Comparison of ENCODE assay signal across 8 cellular contexts in genomic region chr2:219499058-219499307, GRCh38. TPM values are rescaled to one million over a fixed set of nuclear protein-coding genes. Genes with fewer than 3 reads are reported as not detected.
DNase-seq lines count a peak whose midpoint lies in the region; ATAC-seq, FAIRE-seq and TF ChIP-seq lines count a peak whose summit lies in the region.

No MANE protein-coding gene starts in this region.

- BruUV-seq in Calu3 (replicated peaks; lab: Mats Ljungman, UMichigan): no TSS peak
- no TSS peak for BruUV-seq in endothelial cell of umbilical vein (replicated peaks; lab: Mats Ljungman, UMichigan)

- H3K27ac Mint-ChIP-seq in Calu3 (ENCODE audit: unreplicated experiment) (peak overlapping the region; percentile 97), osteocyte (ENCODE audit: unreplicated experiment) (peak overlapping the region; percentile 99)

- no peak for ATAC-seq in HG03342 (IDR thresholded peaks at IDR 0.05; ENCODE audit: unreplicated experiment)
- no peak for ATAC-seq in HG02884 (IDR thresholded peaks at IDR 0.05; ENCODE audit: unreplicated experiment)
- no peak for ATAC-seq in activated CD4-positive, CD25-positive, alpha-beta regulatory T cell treated with anti-CD3 and anti-CD28 coated beads, Interleukin-2, amount 50 U/mL, for 24 hours

- TF ChIP-seq POLR2A in endothelial cell of umbilical vein (IDR thresholded peaks at IDR 0.05; ENCODE audit: low read depth, low read length): no peak

- DNase-seq in Calu3 (no peak), endothelial cell of umbilical vein (ENCODE audit: low read depth, low spot score) (no peak), osteocyte (ENCODE audit: extremely low spot score, unreplicated experiment) (no peak), NCI-H1930 (lab: John Stamatoyannopoulos, UW) (no peak)

- H3K27ac ChIP-seq in OCI-LY1 (ENCODE audit: low read depth, low read length, poor library complexity, severe bottlenecking) (no peak overlapping the region), endothelial cell of umbilical vein (ENCODE audit: insufficient read depth, low read depth, low read length) (peak overlapping the region; percentile 66)

- H3K9me2 ChIP-seq in OCI-LY1 (ENCODE audit: low read depth, low read length): no peaks in the 10 kb centered on the region

- H3K36me3 Mint-ChIP-seq in Calu3 (ENCODE audit: insufficient read depth, unreplicated experiment) (peaks cover 38% of the 10 kb centered on the region), osteocyte (ENCODE audit: unreplicated experiment) (peaks cover 7% of the 10 kb centered on the region)

- no peaks in the 10 kb centered on the region for H4K20me1 ChIP-seq in OCI-LY1 (ENCODE audit: insufficient read depth, low read length)
- no peaks in the 10 kb centered on the region for H4K20me1 ChIP-seq in endothelial cell of umbilical vein (replicated peaks; ENCODE audit: control insufficient read depth, extremely low read depth, insufficient read depth, low read length)

- H3K27me3 ChIP-seq in OCI-LY1 (ENCODE audit: insufficient read depth, low read length): no peaks in the 10 kb centered on the region
- peaks cover 29 to 34% of the 10 kb centered on the region in 2 experiments for H3K27me3 ChIP-seq in endothelial cell of umbilical vein (ENCODE audit: control insufficient read depth in 2 of 2, insufficient read depth in 2 of 2, low read length in 2 of 2)

- no peak for FAIRE-seq in endothelial cell of umbilical vein (lab: Jason Lieb, UNC)

- POLR2A ChIA-PET in endothelial cell of umbilical vein (lab: Charles Lee): interaction anchor here (1.2 to 2.6 kb wide), 5 partner anchors 9 to 95 kb away, joined by 3 to 20 read pairs (median 5); no protein-coding TSS in a partner anchor

- CTCF ChIA-PET in Calu3 (lab: Charles Lee): interaction anchor here (0.8 to 2.6 kb wide), 11 partner anchors 10 to 58 kb away, joined by 3 to 35 read pairs (median 5); no protein-coding TSS in a partner anchor
- CTCF ChIA-PET in endothelial cell of umbilical vein (lab: Charles Lee): interaction anchor here (0.6 to 19.9 kb wide), 10 partner anchors 9 to 111 kb away, joined by 3 to 731 read pairs (median 8); partner anchors contain the start of genes CHPF, DNPEP and TMEM198

- intact Hi-C loops in Calu3 (cut with micrococcal nuclease; ENCODE audit: unreplicated experiment): no loop called here
- intact Hi-C loops in endothelial cell of umbilical vein (cut with micrococcal nuclease): no loop called here

- no peaks in the 10 kb centered on the region for H3F3A ChIP-seq in OCI-LY1 (ENCODE audit: insufficient read depth, low read length)

- no peaks in the 10 kb centered on the region for H3K9me3 Mint-ChIP-seq in Calu3 (ENCODE audit: low read depth, unreplicated experiment)
- H3K9me3 Mint-ChIP-seq in osteocyte (ENCODE audit: unreplicated experiment): no peaks in the 10 kb centered on the region

- H2AFZ ChIP-seq in OCI-LY1 (ENCODE audit: low read length) (no peak overlapping the region), endothelial cell of umbilical vein (ENCODE audit: low read depth, low read length) (peak overlapping the region; percentile 73)

- H3K9me1 ChIP-seq in endothelial cell of umbilical vein (replicated peaks; ENCODE audit: control insufficient read depth, extremely low read depth, insufficient read depth, low read length): no peaks in the 10 kb centered on the region

- peak overlapping the region; percentile 69 for H3K4me3 ChIP-seq in OCI-LY1 (ENCODE audit: low read depth, low read length, poor library complexity, severe bottlenecking)
- peak overlapping the region; percentile 72 to 87 (median 76) for H3K4me3 ChIP-seq in endothelial cell of umbilical vein (replicated peaks in 1 of 3; ENCODE audit: insufficient read depth in 1 of 3, low read depth in 1 of 3, low read length in 3 of 3)

- H3K9ac ChIP-seq in OCI-LY1 (ENCODE audit: low read length) (peak overlapping the region; percentile 77), endothelial cell of umbilical vein (replicated peaks; ENCODE audit: extremely low read depth, insufficient read depth, low read length) (peak overlapping the region; percentile 97)

- H3K9me3 ChIP-seq in OCI-LY1 (ENCODE audit: low read length) (no peaks in the 10 kb centered on the region), endothelial cell of umbilical vein (replicated peaks; ENCODE audit: control insufficient read depth, insufficient read depth, low read length) (no peaks in the 10 kb centered on the region)

- H3K79me2 ChIP-seq in OCI-LY1 (ENCODE audit: insufficient read depth, low read length) (no peaks in the 10 kb centered on the region), endothelial cell of umbilical vein (ENCODE audit: control insufficient read depth, insufficient read depth, low read length) (no peaks in the 10 kb centered on the region)

- H3K36me3 ChIP-seq in OCI-LY1 (ENCODE audit: insufficient read depth, low read length): no peaks in the 10 kb centered on the region
- peaks cover 0 to 7% of the 10 kb centered on the region in 2 experiments for H3K36me3 ChIP-seq in endothelial cell of umbilical vein (ENCODE audit: control insufficient read depth in 2 of 2, extremely low read depth in 1 of 2, insufficient read depth in 2 of 2, low read length in 2 of 2)

- dilution Hi-C loops in endothelial cell of umbilical vein (cut with MboI; ENCODE audit: extremely low pct_ligation_motif_present, low sequenced_read_pairs): no loop called here

- TF ChIP-seq CTCF in Calu3 (IDR thresholded peaks at IDR 0.05; ENCODE audit: unreplicated experiment): no peak
- no peak for TF ChIP-seq CTCF in OCI-LY1 (IDR thresholded peaks at IDR 0.05; ENCODE audit: low read length)
- no peak for TF ChIP-seq CTCF in endothelial cell of umbilical vein (IDR thresholded peaks at IDR 0.05; ENCODE audit: extremely low read depth in 1 of 2, insufficient read depth in 1 of 2, low read depth in 1 of 2, low read length in 2 of 2)
- no peak for TF ChIP-seq CTCF in osteocyte (IDR thresholded peaks at IDR 0.05)

- H3K27me3 Mint-ChIP-seq in Calu3 (ENCODE audit: unreplicated experiment): peaks cover 16% of the 10 kb centered on the region
- no peaks in the 10 kb centered on the region for H3K27me3 Mint-ChIP-seq in osteocyte (ENCODE audit: unreplicated experiment)

- peak overlapping the region; percentile 90 for H3K4me3 Mint-ChIP-seq in Calu3 (ENCODE audit: low read depth, unreplicated experiment)
- peak overlapping the region; percentile 97 for H3K4me3 Mint-ChIP-seq in osteocyte (ENCODE audit: unreplicated experiment)

- H3K4me1 Mint-ChIP-seq in Calu3 (ENCODE audit: low read depth, unreplicated experiment) (peaks cover 23% of the 10 kb centered on the region), osteocyte (ENCODE audit: unreplicated experiment) (peaks cover 25% of the 10 kb centered on the region)

- H3K4me1 ChIP-seq in OCI-LY1 (ENCODE audit: insufficient read depth, low read length, severe bottlenecking) (peaks cover 22% of the 10 kb centered on the region), endothelial cell of umbilical vein (ENCODE audit: control insufficient read depth, extremely low read depth, insufficient read depth, low read length) (peaks cover 12% of the 10 kb centered on the region)

- H3K4me2 ChIP-seq in OCI-LY1 (ENCODE audit: low read length) (peak overlapping the region; percentile 95), endothelial cell of umbilical vein (ENCODE audit: insufficient read depth, low read length) (peak overlapping the region; percentile 82)

RNA-seq across cellular contexts. Expression of gene GMPPA, which starts 0.3 kb away (rescaled TPM):
- total RNA-seq in Calu3 (2022) (53.0 and 59.4 TPM in 2 replicates), endothelial cell of umbilical vein (34.1 and 39.1 TPM in 2 replicates), osteocyte (41.4 and 42.5 TPM in 2 replicates)
- polyA plus RNA-seq in endothelial cell of umbilical vein: 104 and 126 TPM in 2 replicates
- 56.3 and 59.4 TPM in 2 replicates for polyA plus RNA-seq in endothelial cell of umbilical vein (2011; cell fraction: cytosol; rRNA removed)
- polyA plus RNA-seq in endothelial cell of umbilical vein (2011; cell fraction: nucleus; rRNA removed): 114 and 130 TPM in 2 replicates
- polyA plus RNA-seq in endothelial cell of umbilical vein (2012): 45.4 and 47.2 TPM in 2 replicates
- polyA minus RNA-seq in endothelial cell of umbilical vein: 68.7 and 80.4 TPM in 2 replicates
- 21.7 TPM for polyA minus RNA-seq in endothelial cell of umbilical vein (2011; cell fraction: cytosol; rRNA and poly(A)+ RNA removed)
- polyA minus RNA-seq in endothelial cell of umbilical vein (2011; cell fraction: nucleus; rRNA and poly(A)+ RNA removed): 17.2 and 32.6 TPM in 2 replicates

RNA-seq across cellular contexts. Expression of gene ASIC4, which starts 15.3 kb away (rescaled TPM):
- total RNA-seq in Calu3 (2022): 0.17 TPM in 1 of 2 replicates, not detected in the other
- total RNA-seq in endothelial cell of umbilical vein: not detected in 2 replicates
- not detected in 2 replicates for polyA plus RNA-seq in endothelial cell of umbilical vein
- not detected in 2 replicates for polyA plus RNA-seq in endothelial cell of umbilical vein (2011; cell fraction: cytosol; rRNA removed)
- polyA plus RNA-seq in endothelial cell of umbilical vein (2011; cell fraction: nucleus; rRNA removed): 0.05 TPM in 1 of 2 replicates, not detected in the other
- polyA plus RNA-seq in endothelial cell of umbilical vein (2012): not detected in 2 replicates
- polyA minus RNA-seq in endothelial cell of umbilical vein: 0.08 and 0.83 TPM in 2 replicates
- polyA minus RNA-seq in endothelial cell of umbilical vein (2011; cell fraction: cytosol; rRNA and poly(A)+ RNA removed): not detected
- polyA minus RNA-seq in endothelial cell of umbilical vein (2011; cell fraction: nucleus; rRNA and poly(A)+ RNA removed): 0.14 TPM in 1 of 2 replicates, not detected in the other
- 0.11 and 0.13 TPM in 2 replicates for total RNA-seq in osteocyte

RNA-seq across cellular contexts. Expression of gene CHPF, which starts 44.6 kb away (rescaled TPM):
- 139 and 141 TPM in 2 replicates for total RNA-seq in Calu3 (2022)
- total RNA-seq in endothelial cell of umbilical vein: 0.24 and 0.30 TPM in 2 replicates
- polyA plus RNA-seq in endothelial cell of umbilical vein: 0.32 and 0.72 TPM in 2 replicates
- 0.21 and 0.25 TPM in 2 replicates for polyA plus RNA-seq in endothelial cell of umbilical vein (2011; cell fraction: cytosol; rRNA removed)
- polyA plus RNA-seq in endothelial cell of umbilical vein (2011; cell fraction: nucleus; rRNA removed): 0.10 and 0.16 TPM in 2 replicates
- 0.46 and 2.0 TPM in 2 replicates for polyA plus RNA-seq in endothelial cell of umbilical vein (2012)
- polyA minus RNA-seq in endothelial cell of umbilical vein: 0.24 and 0.36 TPM in 2 replicates
- polyA minus RNA-seq in endothelial cell of umbilical vein (2011; cell fraction: cytosol; rRNA and poly(A)+ RNA removed): 27.1 TPM
- polyA minus RNA-seq in endothelial cell of umbilical vein (2011; cell fraction: nucleus; rRNA and poly(A)+ RNA removed): 0.24 TPM in 1 of 2 replicates, not detected in the other
- 144 and 151 TPM in 2 replicates for total RNA-seq in osteocyte

RNA-seq across cellular contexts. Expression of gene TMEM198, which starts 44.8 kb away (rescaled TPM):
- 5.2 and 5.9 TPM in 2 replicates for total RNA-seq in Calu3 (2022)
- total RNA-seq in endothelial cell of umbilical vein: not detected in 2 replicates
- not detected in 2 replicates for polyA plus RNA-seq in endothelial cell of umbilical vein
- polyA plus RNA-seq in endothelial cell of umbilical vein (2011; cell fraction: cytosol; rRNA removed): not detected in 2 replicates
- not detected in 2 replicates for polyA plus RNA-seq in endothelial cell of umbilical vein (2011; cell fraction: nucleus; rRNA removed)
- polyA plus RNA-seq in endothelial cell of umbilical vein (2012): not detected in 2 replicates
- not detected in 2 replicates for polyA minus RNA-seq in endothelial cell of umbilical vein
- polyA minus RNA-seq in endothelial cell of umbilical vein (2011; cell fraction: cytosol; rRNA and poly(A)+ RNA removed): 1.2 TPM
- polyA minus RNA-seq in endothelial cell of umbilical vein (2011; cell fraction: nucleus; rRNA and poly(A)+ RNA removed): not detected in 2 replicates
- total RNA-seq in osteocyte: 5.3 and 6.7 TPM in 2 replicates

Comparison
In these comparisons a context has a peak if more than half of its experiments do, and no peak if none do; other contexts are left out.
1. RNA of gene CHPF, which starts 44.6 kb away (total RNA-seq): 144 to 151 TPM in osteocyte and 139 to 141 TPM in Calu3; 0.24 to 0.30 TPM in endothelial cell of umbilical vein; every median in the first group is over 100 times any median in the second.